Comparison of ENCODE assay signal across 1 cellular context in genomic region chr9:114503009-114503408, GRCh38.
TF ChIP-seq lines count a peak whose summit lies in the region.

No MANE protein-coding gene starts in this region.

TF ChIP-seq in HepG2, 621 proteins besides CTCF, POLR2A, EP300 and RAD21 (continued from another document):
- no peak for TF ChIP-seq AKNA (CRISPR knock-in tag; IDR thresholded peaks at IDR 0.05; ENCODE audit: borderline replicate concordance)
- no peak for TF ChIP-seq HNF4G (IDR thresholded peaks at IDR 0.05; ENCODE audit: borderline replicate concordance, low read depth, low read length)
- no peak for TF ChIP-seq HNF4G (CRISPR knock-in tag; IDR thresholded peaks at IDR 0.05; ENCODE audit: borderline replicate concordance, low read depth)
- TF ChIP-seq IKZF1 (IDR thresholded peaks at IDR 0.05): no peak
- TF ChIP-seq TAF15 (IDR thresholded peaks at IDR 0.05; ENCODE audit: low read depth, low read length, poor library complexity, severe bottlenecking): no peak
- TF ChIP-seq MLXIP (CRISPR knock-in tag; IDR thresholded peaks at IDR 0.05; ENCODE audit: borderline replicate concordance): no peak
- no peak for TF ChIP-seq ZNF282 (IDR thresholded peaks at IDR 0.05; ENCODE audit: partially characterized antibody)
- TF ChIP-seq SOX5 (CRISPR knock-in tag; IDR thresholded peaks at IDR 0.05; ENCODE audit: borderline replicate concordance): no peak
- no peak for TF ChIP-seq NFE2L1 (CRISPR knock-in tag; IDR thresholded peaks at IDR 0.05; ENCODE audit: borderline replicate concordance)
- TF ChIP-seq HMG20B (CRISPR knock-in tag; conservative IDR thresholded peaks at IDR 0.05): no peak
- no peak for TF ChIP-seq ZNF329 (CRISPR knock-in tag; IDR thresholded peaks at IDR 0.05; ENCODE audit: low read depth)
- TF ChIP-seq KDM5B (CRISPR knock-in tag; IDR thresholded peaks at IDR 0.05; ENCODE audit: borderline replicate concordance): 0 out of 2 replicates have a peak, but pooled peaks have one; percentile 42
- TF ChIP-seq ZNF432 (CRISPR knock-in tag; IDR thresholded peaks at IDR 0.05; ENCODE audit: borderline replicate concordance): no peak
